ENCODE assay signal across 8 cellular contexts in genomic region chr11:6443269-6444003, GRCh38. TPM values are rescaled to one million over a fixed set of nuclear protein-coding genes. Genes with fewer than 3 reads are reported as not detected.
DNase-seq lines count a peak whose midpoint lies in the region; ATAC-seq and TF ChIP-seq lines count a peak whose summit lies in the region.

No MANE protein-coding gene starts in this region.

- no peak overlapping the region for H3K4me3 Mint-ChIP-seq in activated CD4-positive, alpha-beta T cell treated with anti-CD3 and anti-CD28 coated beads for 36 hours

- ATAC-seq in activated CD4-positive, alpha-beta T cell treated with anti-CD3 and anti-CD28 coated beads for 36 hours, result peak; percentile 86

- no peaks in the 10 kb centered on the region for H3K36me3 Mint-ChIP-seq in activated CD4-positive, alpha-beta T cell treated with anti-CD3 and anti-CD28 coated beads for 36 hours (ENCODE audit: low read depth)

- no peaks in the 10 kb centered on the region for H3K4me1 Mint-ChIP-seq in activated CD4-positive, alpha-beta T cell treated with anti-CD3 and anti-CD28 coated beads for 36 hours

- no peak overlapping the region for H3K27ac Mint-ChIP-seq in activated CD4-positive, alpha-beta T cell treated with anti-CD3 and anti-CD28 coated beads for 36 hours

- H3K27me3 Mint-ChIP-seq in activated CD4-positive, alpha-beta T cell treated with anti-CD3 and anti-CD28 coated beads for 36 hours, result no peaks in the 10 kb centered on the region

- H3K9me3 Mint-ChIP-seq in activated CD4-positive, alpha-beta T cell treated with anti-CD3 and anti-CD28 coated beads for 36 hours (ENCODE audit: low read depth), result no peaks in the 10 kb centered on the region

- CTCF ChIA-PET in HEK293T (lab: Yijun Ruan, JAX), result interaction anchor here (0.5 to 5.5 kb wide), 18 partner anchors 10 to 80 kb away, joined by 3 to 102 read pairs (median 4); partner anchors contain the start of genes APBB1, SMPD1 and TRIM3
- CTCF ChIA-PET in activated CD4-positive, alpha-beta T cell treated with anti-CD3 and anti-CD28 coated beads for 36 hours (lab: Charles Lee), result interaction anchor here (0.6 to 11.8 kb wide), 41 partner anchors 9 to 427 kb away, joined by 3 to 536 read pairs (median 6); partner anchors contain the start of genes ARFIP2, SMPD1, TIMM10B and TPP1

- POLR2A ChIA-PET in HEK293T (lab: Yijun Ruan, JAX), result interaction anchor here (1.0 to 1.9 kb wide), 5 partner anchors 25 to 64 kb away, joined by 4 to 9 read pairs (median 6); partner anchors contain the start of genes APBB1, ARFIP2, SMPD1 and TIMM10B
- POLR2A ChIA-PET in activated CD4-positive, alpha-beta T cell treated with anti-CD3 and anti-CD28 coated beads for 36 hours (lab: Charles Lee), result interaction anchor here (1.5 kb wide), 1 partner anchor 65 kb away, joined by 19 read pairs; no protein-coding TSS in a partner anchor

- intact Hi-C loops in activated CD4-positive, alpha-beta T cell treated with anti-CD3 and anti-CD28 coated beads for 36 hours (cut with DNase I, micrococcal nuclease), result loop anchor here (1.0 to 5.0 kb wide), 2 partner anchors 64 to 314 kb away; no protein-coding TSS in a partner anchor

- DNase-seq in DMS 273 (lab: John Stamatoyannopoulos, UW; ENCODE audit: unreplicated experiment) (peak; percentile 50), DMS 273 treated with DMSO at 0.1 percent for 48 hours (lab: John Stamatoyannopoulos, UW) (no peak), HEK293T (ENCODE audit: extremely low spot score) (peak; percentile 74), NCI-H1105 treated with DMSO at 0.1 percent for 48 hours (lab: John Stamatoyannopoulos, UW) (peak; percentile 36), dedifferentiated amniotic fluid mesenchymal stem cell (ENCODE audit: extremely low spot score) (peak; percentile 54), medulla oblongata (ENCODE audit: extremely low spot score) (peak; percentile 82)
- DNase-seq in activated CD4-positive, alpha-beta T cell treated with anti-CD3 and anti-CD28 coated beads for 36 hours, result peak; percentile 74
- DNase-seq in stimulated activated CD8-positive, alpha-beta memory T cell treated with anti-CD3 and anti-CD28 coated beads, Interleukin-15, amount 100 ng/mL, for 48 hours (ENCODE audit: low read depth in 2 of 2), result peak; percentile 26 to 27

TF ChIP-seq in HEK293T, 16 proteins besides CTCF, POLR2A, EP300 and RAD21:
- TF ChIP-seq PKNOX1 (IDR thresholded peaks at IDR 0.05) (no peak), ARNT (IDR thresholded peaks at IDR 0.05) (no peak), FOXM1 (IDR thresholded peaks at IDR 0.05; ENCODE audit: borderline replicate concordance) (no peak)

RNA-seq across cellular contexts. Expression of gene HPX, which starts 2.6 kb away (rescaled TPM):
- total RNA-seq in activated CD4-positive, alpha-beta T cell treated with anti-CD3 and anti-CD28 coated beads for 36 hours, result under 1 TPM; 0.16 to 0.33 TPM

RNA-seq across cellular contexts. Expression of gene APBB1, which starts 24.5 kb away (rescaled TPM):
- total RNA-seq in activated CD4-positive, alpha-beta T cell treated with anti-CD3 and anti-CD28 coated beads for 36 hours, result 10 to 100 TPM; 43.2 to 49.8 TPM

RNA-seq across cellular contexts. Expression of gene TRIM3, which starts 30.3 kb away (rescaled TPM):
- 1 to 10 TPM; 3.8 to 4.2 TPM for total RNA-seq in activated CD4-positive, alpha-beta T cell treated with anti-CD3 and anti-CD28 coated beads for 36 hours

RNA-seq across cellular contexts. Expression of gene ARFIP2, which starts 37.7 kb away (rescaled TPM):
- 10 to 100 TPM; 36.7 to 40.3 TPM for total RNA-seq in activated CD4-positive, alpha-beta T cell treated with anti-CD3 and anti-CD28 coated beads for 36 hours

RNA-seq across cellular contexts. Expression of gene TIMM10B, which starts 37.9 kb away (rescaled TPM):
- 10 to 100 TPM; 27.1 to 39.2 TPM for total RNA-seq in activated CD4-positive, alpha-beta T cell treated with anti-CD3 and anti-CD28 coated beads for 36 hours
